25 cellular contexts compared by ENCODE assay signal in genomic region chr20:59514554-59514953, GRCh38.
"Had no signal": no experiment of that assay in that cellular context is flagged by ENCODE, and none has a peak within 500 bp of the region (broad histone marks: within the 10 kb centered on the region; RNA-seq: fewer than 3 reads in every experiment).

No MANE protein-coding gene starts in this region.

- H3K36me3 ChIP-seq: left lung, lower lobe of right lung, neutrophil, right lobe of liver, suprapubic skin, thoracic aorta, tibial artery, upper lobe of right lung had no signal

- H3K27ac ChIP-seq: left lung, lower lobe of right lung, neutrophil, parathyroid adenoma, psoas muscle, right lobe of liver, suprapubic skin, thoracic aorta, tibial artery, upper lobe of right lung had no signal

- H3K27ac Mint-ChIP-seq: naive thymus-derived CD8-positive, alpha-beta T cell; nephron; stimulated activated naive CD8-positive, alpha-beta T cell treated with anti-CD3 and anti-CD28 coated beads, Interleukin-15, Interleukin-2, amounts not matched to agents 100 ng/mL and 50 ng/mL, for 24 hours had no signal

- DNase-seq: hypothalamus; left colon; left lung; lower lobe of right lung; mammary epithelial cell; mesenchymal stem cell; naive thymus-derived CD8-positive, alpha-beta T cell; occipital lobe; psoas muscle; right lobe of liver; stimulated activated CD4-positive, alpha-beta T cell treated with anti-CD3 and anti-CD28 coated beads, Interleukin-12 subunit alpha, Interleukin-12 subunit beta, amount 100 ng/mL, for 4 hours; stimulated activated CD4-positive, alpha-beta T cell treated with anti-CD3 and anti-CD28 coated beads, Interleukin-15, amount 100 ng/mL, for 24 hours; stimulated activated CD4-positive, alpha-beta T cell treated with anti-CD3 and anti-CD28 coated beads, Interleukin-2, amount 100 ng/mL, for 24 hours; stimulated activated CD4-positive, alpha-beta T cell treated with anti-CD3 and anti-CD28 coated beads, Interleukin-4, amount 100 ng/mL, for 1 hour; stimulated activated naive CD4-positive, alpha-beta T cell; tibial artery; trophoblast cell; upper lobe of right lung had no signal

- H3K9ac ChIP-seq: parathyroid adenoma had no signal

- H3K9me3 ChIP-seq: left lung, lower lobe of right lung, neutrophil, psoas muscle, right lobe of liver, suprapubic skin, thoracic aorta, tibial artery, upper lobe of right lung had no signal

- H3K4me3 Mint-ChIP-seq: naive thymus-derived CD8-positive, alpha-beta T cell; stimulated activated naive CD8-positive, alpha-beta T cell treated with anti-CD3 and anti-CD28 coated beads, Interleukin-15, Interleukin-2, amounts not matched to agents 100 ng/mL and 50 ng/mL, for 24 hours had no signal

- H3K4me1 ChIP-seq: left lung, lower lobe of right lung, parathyroid adenoma, psoas muscle, right lobe of liver, suprapubic skin, tibial artery, upper lobe of right lung had no signal

- H2AFZ ChIP-seq: parathyroid adenoma had no signal

- H3K9me3 Mint-ChIP-seq: naive thymus-derived CD8-positive, alpha-beta T cell; nephron; neural crest cell; stimulated activated naive CD8-positive, alpha-beta T cell treated with anti-CD3 and anti-CD28 coated beads, Interleukin-15, Interleukin-2, amounts not matched to agents 100 ng/mL and 50 ng/mL, for 24 hours had no signal

- ATAC-seq: left colon; left lung; lower lobe of right lung; naive thymus-derived CD8-positive, alpha-beta T cell; psoas muscle; right lobe of liver; upper lobe of right lung had no signal

- H3K4me3 ChIP-seq: left lung, lower lobe of right lung, psoas muscle, right lobe of liver, suprapubic skin, thoracic aorta, tibial artery, upper lobe of right lung had no signal
